Comparison of ENCODE assay signal across 1 cellular context in genomic region chr7:7968544-7969305, GRCh38.
TF ChIP-seq lines count a peak whose summit lies in the region.

TSS of gene GLCCI1 (plus strand) at chr7:7968796. CDS start at chr7:7969351, 555 bp downstream.

TF ChIP-seq in HepG2, 621 proteins besides CTCF, POLR2A, EP300 and RAD21 (continued from another document and continues in another):
- TF ChIP-seq, protein P1, sequence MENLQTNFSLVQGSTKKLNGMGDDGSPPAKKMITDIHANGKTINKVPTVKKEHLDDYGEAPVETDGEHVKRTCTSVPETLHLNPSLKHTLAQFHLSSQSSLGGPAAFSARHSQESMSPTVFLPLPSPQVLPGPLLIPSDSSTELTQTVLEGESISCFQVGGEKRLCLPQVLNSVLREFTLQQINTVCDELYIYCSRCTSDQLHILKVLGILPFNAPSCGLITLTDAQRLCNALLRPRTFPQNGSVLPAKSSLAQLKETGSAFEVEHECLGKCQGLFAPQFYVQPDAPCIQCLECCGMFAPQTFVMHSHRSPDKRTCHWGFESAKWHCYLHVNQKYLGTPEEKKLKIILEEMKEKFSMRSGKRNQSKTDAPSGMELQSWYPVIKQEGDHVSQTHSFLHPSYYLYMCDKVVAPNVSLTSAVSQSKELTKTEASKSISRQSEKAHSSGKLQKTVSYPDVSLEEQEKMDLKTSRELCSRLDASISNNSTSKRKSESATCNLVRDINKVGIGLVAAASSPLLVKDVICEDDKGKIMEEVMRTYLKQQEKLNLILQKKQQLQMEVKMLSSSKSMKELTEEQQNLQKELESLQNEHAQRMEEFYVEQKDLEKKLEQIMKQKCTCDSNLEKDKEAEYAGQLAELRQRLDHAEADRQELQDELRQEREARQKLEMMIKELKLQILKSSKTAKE (CRISPR knock-in tag; IDR thresholded peaks at IDR 0.05; ENCODE audit: borderline replicate concordance): no peak; the same call in 1 of the 2 replicates
- TF ChIP-seq, protein P2, sequence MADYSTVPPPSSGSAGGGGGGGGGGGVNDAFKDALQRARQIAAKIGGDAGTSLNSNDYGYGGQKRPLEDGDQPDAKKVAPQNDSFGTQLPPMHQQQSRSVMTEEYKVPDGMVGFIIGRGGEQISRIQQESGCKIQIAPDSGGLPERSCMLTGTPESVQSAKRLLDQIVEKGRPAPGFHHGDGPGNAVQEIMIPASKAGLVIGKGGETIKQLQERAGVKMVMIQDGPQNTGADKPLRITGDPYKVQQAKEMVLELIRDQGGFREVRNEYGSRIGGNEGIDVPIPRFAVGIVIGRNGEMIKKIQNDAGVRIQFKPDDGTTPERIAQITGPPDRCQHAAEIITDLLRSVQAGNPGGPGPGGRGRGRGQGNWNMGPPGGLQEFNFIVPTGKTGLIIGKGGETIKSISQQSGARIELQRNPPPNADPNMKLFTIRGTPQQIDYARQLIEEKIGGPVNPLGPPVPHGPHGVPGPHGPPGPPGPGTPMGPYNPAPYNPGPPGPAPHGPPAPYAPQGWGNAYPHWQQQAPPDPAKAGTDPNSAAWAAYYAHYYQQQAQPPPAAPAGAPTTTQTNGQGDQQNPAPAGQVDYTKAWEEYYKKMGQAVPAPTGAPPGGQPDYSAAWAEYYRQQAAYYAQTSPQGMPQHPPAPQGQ (CRISPR knock-in tag; IDR thresholded peaks at IDR 0.05; ENCODE audit: borderline replicate concordance): no peak
- TF ChIP-seq KAT7 (CRISPR knock-in tag; IDR thresholded peaks at IDR 0.05; ENCODE audit: borderline replicate concordance): no peak
- no peak for TF ChIP-seq PREB (CRISPR knock-in tag; IDR thresholded peaks at IDR 0.05)
- TF ChIP-seq ZNF569 (CRISPR knock-in tag; IDR thresholded peaks at IDR 0.05; ENCODE audit: borderline replicate concordance): no peak
- TF ChIP-seq ZNF431 (CRISPR knock-in tag; IDR thresholded peaks at IDR 0.05; ENCODE audit: borderline replicate concordance, low read depth): no peak
- TF ChIP-seq NFE2L2 (IDR thresholded peaks at IDR 0.05; ENCODE audit: low read length): no peak
- peak; percentile 49; the same call in 1 of the 2 replicates for TF ChIP-seq DMAP1 (CRISPR knock-in tag; IDR thresholded peaks at IDR 0.05)
- TF ChIP-seq, protein P3, sequence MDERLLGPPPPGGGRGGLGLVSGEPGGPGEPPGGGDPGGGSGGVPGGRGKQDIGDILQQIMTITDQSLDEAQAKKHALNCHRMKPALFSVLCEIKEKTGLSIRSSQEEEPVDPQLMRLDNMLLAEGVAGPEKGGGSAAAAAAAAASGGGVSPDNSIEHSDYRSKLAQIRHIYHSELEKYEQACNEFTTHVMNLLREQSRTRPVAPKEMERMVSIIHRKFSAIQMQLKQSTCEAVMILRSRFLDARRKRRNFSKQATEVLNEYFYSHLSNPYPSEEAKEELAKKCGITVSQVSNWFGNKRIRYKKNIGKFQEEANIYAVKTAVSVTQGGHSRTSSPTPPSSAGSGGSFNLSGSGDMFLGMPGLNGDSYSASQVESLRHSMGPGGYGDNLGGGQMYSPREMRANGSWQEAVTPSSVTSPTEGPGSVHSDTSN (CRISPR knock-in tag; IDR thresholded peaks at IDR 0.05): peak; percentile 95
- TF ChIP-seq ZFY (CRISPR knock-in tag; IDR thresholded peaks at IDR 0.05): peak; percentile 76
- no peak for TF ChIP-seq ZNF781 (CRISPR knock-in tag; IDR thresholded peaks at IDR 0.05; ENCODE audit: borderline replicate concordance, not compliant biosample characterization)
- TF ChIP-seq ZBTB3 (CRISPR knock-in tag; IDR thresholded peaks at IDR 0.05; ENCODE audit: borderline replicate concordance, low read depth): no peak
- TF ChIP-seq FOXP1 (IDR thresholded peaks at IDR 0.05): no peak
- TF ChIP-seq FOXP1 (CRISPR knock-in tag; IDR thresholded peaks at IDR 0.05): no peak
- TF ChIP-seq THAP9 (CRISPR knock-in tag; IDR thresholded peaks at IDR 0.05; ENCODE audit: borderline replicate concordance): peak; percentile 35; the same call in 1 of the 2 replicates
- no peak for TF ChIP-seq REST (IDR thresholded peaks at IDR 0.05; ENCODE audit: borderline replicate concordance in 1 of 2, low read depth in 1 of 2, low read length in 2 of 2)
- TF ChIP-seq TCF12 (IDR thresholded peaks at IDR 0.05): no peak
- no peak for TF ChIP-seq TCF12 (CRISPR knock-in tag; IDR thresholded peaks at IDR 0.05)
- no peak for TF ChIP-seq PRDM4 (CRISPR knock-in tag; IDR thresholded peaks at IDR 0.05; ENCODE audit: borderline replicate concordance)
- peak; percentile 34; the same call in 1 of the 2 replicates for TF ChIP-seq ZNF574 (CRISPR knock-in tag; IDR thresholded peaks at IDR 0.05)
- peak; percentile 86 for TF ChIP-seq ZFX (CRISPR knock-in tag; IDR thresholded peaks at IDR 0.05; ENCODE audit: low read depth)
- TF ChIP-seq, protein P4, sequence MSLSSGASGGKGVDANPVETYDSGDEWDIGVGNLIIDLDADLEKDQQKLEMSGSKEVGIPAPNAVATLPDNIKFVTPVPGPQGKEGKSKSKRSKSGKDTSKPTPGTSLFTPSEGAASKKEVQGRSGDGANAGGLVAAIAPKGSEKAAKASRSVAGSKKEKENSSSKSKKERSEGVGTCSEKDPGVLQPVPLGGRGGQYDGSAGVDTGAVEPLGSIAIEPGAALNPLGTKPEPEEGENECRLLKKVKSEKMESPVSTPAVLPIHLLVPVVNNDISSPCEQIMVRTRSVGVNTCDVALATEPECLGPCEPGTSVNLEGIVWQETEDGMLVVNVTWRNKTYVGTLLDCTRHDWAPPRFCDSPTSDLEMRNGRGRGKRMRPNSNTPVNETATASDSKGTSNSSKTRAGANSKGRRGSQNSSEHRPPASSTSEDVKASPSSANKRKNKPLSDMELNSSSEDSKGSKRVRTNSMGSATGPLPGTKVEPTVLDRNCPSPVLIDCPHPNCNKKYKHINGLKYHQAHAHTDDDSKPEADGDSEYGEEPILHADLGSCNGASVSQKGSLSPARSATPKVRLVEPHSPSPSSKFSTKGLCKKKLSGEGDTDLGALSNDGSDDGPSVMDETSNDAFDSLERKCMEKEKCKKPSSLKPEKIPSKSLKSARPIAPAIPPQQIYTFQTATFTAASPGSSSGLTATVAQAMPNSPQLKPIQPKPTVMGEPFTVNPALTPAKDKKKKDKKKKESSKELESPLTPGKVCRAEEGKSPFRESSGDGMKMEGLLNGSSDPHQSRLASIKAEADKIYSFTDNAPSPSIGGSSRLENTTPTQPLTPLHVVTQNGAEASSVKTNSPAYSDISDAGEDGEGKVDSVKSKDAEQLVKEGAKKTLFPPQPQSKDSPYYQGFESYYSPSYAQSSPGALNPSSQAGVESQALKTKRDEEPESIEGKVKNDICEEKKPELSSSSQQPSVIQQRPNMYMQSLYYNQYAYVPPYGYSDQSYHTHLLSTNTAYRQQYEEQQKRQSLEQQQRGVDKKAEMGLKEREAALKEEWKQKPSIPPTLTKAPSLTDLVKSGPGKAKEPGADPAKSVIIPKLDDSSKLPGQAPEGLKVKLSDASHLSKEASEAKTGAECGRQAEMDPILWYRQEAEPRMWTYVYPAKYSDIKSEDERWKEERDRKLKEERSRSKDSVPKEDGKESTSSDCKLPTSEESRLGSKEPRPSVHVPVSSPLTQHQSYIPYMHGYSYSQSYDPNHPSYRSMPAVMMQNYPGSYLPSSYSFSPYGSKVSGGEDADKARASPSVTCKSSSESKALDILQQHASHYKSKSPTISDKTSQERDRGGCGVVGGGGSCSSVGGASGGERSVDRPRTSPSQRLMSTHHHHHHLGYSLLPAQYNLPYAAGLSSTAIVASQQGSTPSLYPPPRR (CRISPR knock-in tag; IDR thresholded peaks at IDR 0.05; ENCODE audit: borderline replicate concordance): no peak
- TF ChIP-seq, protein P5, sequence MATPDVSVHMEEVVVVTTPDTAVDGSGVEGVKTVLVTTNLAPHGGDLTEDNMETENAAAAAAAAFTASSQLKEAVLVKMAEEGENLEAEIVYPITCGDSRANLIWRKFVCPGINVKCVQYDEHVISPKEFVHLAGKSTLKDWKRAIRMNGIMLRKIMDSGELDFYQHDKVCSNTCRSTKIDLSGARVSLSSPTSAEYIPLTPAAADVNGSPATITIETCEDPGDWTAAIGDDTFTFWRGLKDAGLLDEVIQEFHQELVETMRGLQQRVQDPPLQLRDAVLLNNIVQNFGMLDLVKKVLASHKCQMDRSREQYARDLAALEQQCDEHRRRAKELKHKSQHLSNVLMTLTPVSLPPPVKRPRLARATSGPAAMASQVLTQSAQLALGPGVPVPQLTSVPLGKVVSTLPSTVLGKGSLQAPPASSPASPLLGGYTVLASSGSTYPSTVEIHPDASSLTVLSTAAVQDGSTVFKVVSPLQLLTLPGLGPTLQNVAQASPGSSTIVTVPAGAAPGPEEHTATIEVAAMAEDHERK (CRISPR knock-in tag; IDR thresholded peaks at IDR 0.05; ENCODE audit: low read depth): peak; percentile 46; the same call in 1 of the 2 replicates
